8 cellular contexts compared by ENCODE assay signal in the genomic region with DNA sequence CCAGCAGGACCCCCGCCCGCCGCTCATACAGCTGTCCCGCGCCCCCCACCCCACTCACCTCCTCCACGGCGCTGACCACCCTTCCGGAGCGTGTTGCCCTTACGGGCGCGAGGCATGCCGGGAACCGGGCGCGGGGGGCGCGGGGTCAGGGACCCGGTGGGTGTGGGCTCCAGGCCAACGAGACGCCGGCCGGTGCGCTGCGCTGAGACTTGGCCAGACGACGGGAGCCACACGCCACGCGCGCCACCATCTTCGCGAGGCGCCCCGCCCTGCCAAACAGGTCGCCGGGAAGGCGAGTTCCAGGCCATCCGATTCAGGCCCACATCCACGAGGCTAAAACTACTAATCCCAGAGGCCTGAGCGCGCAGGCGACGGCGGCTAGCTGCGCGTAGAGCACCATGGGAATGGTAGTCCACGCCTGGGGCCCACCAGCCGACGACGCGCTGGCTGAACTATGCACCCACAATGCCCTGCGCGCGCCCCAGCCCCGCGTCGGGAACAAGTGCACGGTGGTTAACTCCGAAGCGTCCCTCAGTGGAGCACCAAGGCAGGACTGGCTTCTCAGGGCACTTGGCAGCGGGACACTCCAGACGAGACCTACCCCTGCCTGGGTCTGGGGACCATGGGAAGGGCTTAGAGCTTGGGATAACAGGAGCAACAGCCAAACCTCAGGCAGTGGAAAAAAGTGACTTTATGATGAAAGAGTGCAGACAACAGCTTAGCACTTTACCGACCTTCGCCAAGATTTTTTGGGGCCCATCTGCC. TPM values are rescaled to one million over a fixed set of nuclear protein-coding genes. Genes with fewer than 3 reads are reported as not detected.
A peak's percentile ranks its signal among the peaks of the same experiment; 100 is the strongest.
DNase-seq lines count a peak whose midpoint lies in the region; TF ChIP-seq lines count a peak whose summit lies in the region.

A gene with protein sequence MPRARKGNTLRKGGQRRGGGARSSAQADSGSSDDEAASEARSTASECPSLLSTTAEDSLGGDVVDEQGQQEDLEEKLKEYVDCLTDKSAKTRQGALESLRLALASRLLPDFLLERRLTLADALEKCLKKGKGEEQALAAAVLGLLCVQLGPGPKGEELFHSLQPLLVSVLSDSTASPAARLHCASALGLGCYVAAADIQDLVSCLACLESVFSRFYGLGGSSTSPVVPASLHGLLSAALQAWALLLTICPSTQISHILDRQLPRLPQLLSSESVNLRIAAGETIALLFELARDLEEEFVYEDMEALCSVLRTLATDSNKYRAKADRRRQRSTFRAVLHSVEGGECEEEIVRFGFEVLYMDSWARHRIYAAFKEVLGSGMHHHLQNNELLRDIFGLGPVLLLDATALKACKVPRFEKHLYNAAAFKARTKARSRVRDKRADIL (minus strand): TSS at position 271 of the 765 bp plus-strand sequence. CDS start 155 bp downstream, at position 116.

- H3K36me3 ChIP-seq in neuronal stem cell (replicated peaks in 1 of 2; ENCODE audit: control insufficient read depth in 2 of 2, insufficient read depth in 2 of 2, low read length in 2 of 2) = peaks cover 29 to 34% of the 10 kb centered on the region in 2 donors

- no peak for TF ChIP-seq CTCF in subcutaneous adipose tissue (IDR thresholded peaks at IDR 0.05; ENCODE audit: low read depth)

- peak within 1 kb of the TSS; percentile 86 for H4K91ac ChIP-seq in neuronal stem cell (ENCODE audit: low read depth, low read length, poor library complexity)

- no peaks in the 10 kb centered on the region for H3K27me3 ChIP-seq in neuronal stem cell (ENCODE audit: control insufficient read depth in 3 of 3, insufficient read depth in 3 of 3, low read depth in 1 of 3, low read length in 3 of 3)

- no peak within 1 kb of the TSS for H2BK120ac ChIP-seq in neuronal stem cell (ENCODE audit: low read depth, low read length)

- H3K23ac ChIP-seq in neuronal stem cell (ENCODE audit: low read depth, low read length, poor library complexity) = peak within 1 kb of the TSS; percentile 81

- no peak within 1 kb of the TSS for H3K14ac ChIP-seq in neuronal stem cell (ENCODE audit: low read length)

- DNase-seq in GF-D8 (lab: John Stamatoyannopoulos, UW) (peak; percentile 91), HEK293T (ENCODE audit: extremely low spot score) (peak; percentile 93), MV-4-11 (lab: John Stamatoyannopoulos, UW) (peak; percentile 97), SK-MEL-5 (ENCODE audit: low read depth, low spot score) (peak; percentile 98), foreskin melanocyte (peak; percentile 96), neuronal stem cell (ENCODE audit: low spot score) (peak; percentile 94)
- peak; percentile 96 for DNase-seq in activated naive CD4-positive, alpha-beta T cell treated with Interleukin-2 at 50 U/mL for 16 hours

- H3K9me3 ChIP-seq in neuronal stem cell (replicated peaks in 1 of 2; ENCODE audit: control insufficient read depth in 2 of 2, insufficient read depth in 1 of 2, low read depth in 1 of 2, low read length in 2 of 2) = no peaks in the 10 kb centered on the region

- H2BK15ac ChIP-seq in neuronal stem cell (ENCODE audit: low read length) = no peak within 1 kb of the TSS

- peaks cover 17% of the 10 kb centered on the region for H3K79me1 ChIP-seq in neuronal stem cell (ENCODE audit: low read depth, low read length)

- H2BK5ac ChIP-seq in neuronal stem cell (ENCODE audit: low read length) = no peak within 1 kb of the TSS

- H3K4me2 ChIP-seq in neuronal stem cell (ENCODE audit: insufficient read depth, low read length, poor library complexity, severe bottlenecking) = peak within 1 kb of the TSS; percentile 96

- no peak within 1 kb of the TSS for H3K27ac ChIP-seq in neuronal stem cell (replicated peaks; ENCODE audit: low read length)

- H3K9ac ChIP-seq in neuronal stem cell (ENCODE audit: low read depth, low read length, poor library complexity) = peak within 1 kb of the TSS; percentile 95

- CTCF ChIA-PET in HEK293T (lab: Yijun Ruan, JAX) = no interaction called here

- peak within 1 kb of the TSS; percentile 91 for H2AFZ ChIP-seq in neuronal stem cell (ENCODE audit: low read length)

- H3K4ac ChIP-seq in neuronal stem cell (ENCODE audit: low read length) = no peak within 1 kb of the TSS

- peaks cover 9 to 12% of the 10 kb centered on the region in 2 donors for H3K4me1 ChIP-seq in neuronal stem cell (ENCODE audit: control insufficient read depth in 2 of 2, insufficient read depth in 1 of 2, low read depth in 1 of 2, low read length in 2 of 2)

- WGBS in neuronal stem cell (ENCODE audit: extremely low coverage in 2 of 2, insufficient read length in 2 of 2, insufficient replicate concordance in 1 of 2), 2 donors = no CpG with 5 or more reads among the region's 65 CpGs

- peak within 1 kb of the TSS; percentile 89 for H4K8ac ChIP-seq in neuronal stem cell (ENCODE audit: low read depth, low read length)

- POLR2A ChIA-PET in HEK293T (lab: Yijun Ruan, JAX) = interaction anchor here (0.6 to 2.5 kb wide), 17 partner anchors 8 to 363 kb away, joined by 3 to 28 read pairs (median 4); a partner anchor contains a TSS

- peak within 1 kb of the TSS; percentile 95 for H2AK5ac ChIP-seq in neuronal stem cell (ENCODE audit: low read depth, low read length)

- in situ Hi-C loops in SK-MEL-5 (cut with HindIII; ENCODE audit: low pct_unique_long_range_greater_than_20kb, low sequenced_read_pairs) = no loop called here

- peak within 1 kb of the TSS; percentile 89 for H3K18ac ChIP-seq in neuronal stem cell (ENCODE audit: low read length)

- H2BK12ac ChIP-seq in neuronal stem cell (ENCODE audit: low read length) = no peak within 1 kb of the TSS

- peak within 1 kb of the TSS; percentile 82 to 99 for H3K4me3 ChIP-seq in neuronal stem cell (ENCODE audit: low read length in 2 of 2)

TF ChIP-seq in HEK293T, 16 proteins besides CTCF, POLR2A, EP300 and RAD21:
- TF ChIP-seq ZNF384 (IDR thresholded peaks at IDR 0.05) (no peak), L3MBTL2 (conservative IDR thresholded peaks at IDR 0.05) (peak; percentile 76), SP1 (IDR thresholded peaks at IDR 0.05) (no peak), SUZ12 (IDR thresholded peaks at IDR 0.05) (no peak; the same call in 1 of the 2 replicates), ELF4 (IDR thresholded peaks at IDR 0.05) (peak; percentile 98), HDGF (IDR thresholded peaks at IDR 0.05; ENCODE audit: borderline replicate concordance) (0 out of 2 replicates have a peak, but pooled peaks have one; percentile 2)

RNA-seq across cellular contexts. Expression of the gene that starts here (rescaled TPM):
- total RNA-seq in SK-MEL-5 (2014; rRNA removed; shearing (Covaris generic)) = 80.5 and 80.7 TPM in 2 replicates
- polyA plus RNA-seq in SK-MEL-5 (2015; cell fraction: cytosol; rRNA removed) = 109 and 111 TPM in 2 replicates
- polyA plus RNA-seq in SK-MEL-5 (2015; cell fraction: nucleus; rRNA removed) = 533 and 550 TPM in 2 replicates
- 23.1 TPM for polyA plus RNA-seq in neuronal stem cell (2013, experiment 1 of 2)
- polyA plus RNA-seq in neuronal stem cell (2013, experiment 2 of 2) = 22.1 TPM
- total RNA-seq in subcutaneous adipose tissue = 10 to 100 TPM; 31.6 to 56.4 (median 52.2) TPM
